Comparison of ENCODE assay signal across 10 cellular contexts in the genomic region with DNA sequence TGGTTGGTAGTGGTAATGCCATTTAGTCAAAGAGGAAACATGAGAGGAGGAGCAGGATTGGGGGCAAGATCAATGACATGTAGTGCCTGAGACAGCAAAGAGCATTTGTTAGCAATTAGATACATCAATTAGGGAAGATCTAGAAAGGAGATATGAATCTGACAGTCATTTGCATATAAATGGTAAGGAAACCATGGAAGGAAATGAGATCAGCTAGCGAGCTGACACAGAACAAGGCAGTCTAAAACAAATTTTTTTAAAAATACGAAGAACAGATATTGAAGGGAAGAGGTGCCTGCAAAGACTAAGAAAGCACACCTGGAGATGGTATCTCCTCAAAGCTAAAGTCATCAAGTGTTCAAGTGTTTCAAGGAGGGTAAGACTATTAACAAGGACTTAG. TPM values are rescaled to one million over a fixed set of nuclear protein-coding genes. Genes with fewer than 3 reads are reported as not detected.
DNase-seq lines count a peak whose midpoint lies in the region; ATAC-seq and TF ChIP-seq lines count a peak whose summit lies in the region.
"Had no signal": no experiment of that assay in that cellular context is flagged by ENCODE, and none has a peak within 500 bp of the region (broad histone marks: within the 10 kb centered on the region; RNA-seq: fewer than 3 reads in every experiment).

No MANE protein-coding gene starts in this region.

- TF ChIP-seq EP300 in sigmoid colon (IDR thresholded peaks at IDR 0.05) (no peak), ovary (IDR thresholded peaks at IDR 0.05) (no peak)

- TF ChIP-seq POLR2A in sigmoid colon (IDR thresholded peaks at IDR 0.05) (no peak), ovary (IDR thresholded peaks at IDR 0.05) (no peak)

- whole genome bisulfite sequencing in sigmoid colon, 2 donors, result 55 to 87% methylated on average over 2 of the region's 2 CpGs
- WGBS in ovary, 3 donors, result 90 to 95% (median 93%) methylated on average over 2 of the region's 2 CpGs

- DNase-seq in CD4-positive, alpha-beta memory T cell, result peak; percentile 37 to 51 (median 45)
- peak; percentile 67 for DNase-seq in Jurkat, Clone E6-1 (ENCODE audit: low read depth, low spot score)
- no peak for DNase-seq in activated naive CD8-positive, alpha-beta T cell treated with anti-CD3 and anti-CD28 coated beads, Interleukin-2, amount 50 U/mL, for 24 hours
- DNase-seq in naive thymus-derived CD8-positive, alpha-beta T cell, result peak in 1 of 10 donors; percentile 8
- DNase-seq in DMS 273 treated with DMSO at 0.1 percent for 48 hours (lab: John Stamatoyannopoulos, UW) (no peak), NCI-H2081 treated with DMSO at 0.1 percent for 48 hours (lab: John Stamatoyannopoulos, UW) (no peak), sigmoid colon (no peak), ovary (no peak)
- DNase-seq: activated CD4-positive, alpha-beta T cell treated with anti-CD3 and anti-CD28 coated beads for 1 hour; NCI-H2227 treated with DMSO at 0.1 percent for 48 hours had no signal

- no peak for ATAC-seq in activated naive CD8-positive, alpha-beta T cell treated with anti-CD3 and anti-CD28 coated beads, Interleukin-2, amount 50 U/mL, for 24 hours
- ATAC-seq in naive thymus-derived CD8-positive, alpha-beta T cell, result no peak

- H3K4me3 ChIP-seq in CD4-positive, alpha-beta memory T cell (ENCODE audit: low read length in 2 of 2), result peak overlapping the region in 1 of 2 donors; percentile 24
- no peak overlapping the region for H3K4me3 ChIP-seq in Jurkat, Clone E6-1 (ENCODE audit: low read length)
- peak overlapping the region in 1 of 4 donors; percentile 24 for H3K4me3 ChIP-seq in sigmoid colon
- H3K4me3 ChIP-seq in ovary, result no peak overlapping the region

- peaks cover 26 to 38% (median 34%) of the 10 kb centered on the region in 4 donors for H3K4me1 Mint-ChIP-seq in CD4-positive, alpha-beta memory T cell
- H3K4me1 Mint-ChIP-seq in activated naive CD8-positive, alpha-beta T cell treated with anti-CD3 and anti-CD28 coated beads, Interleukin-2, amount 50 U/mL, for 24 hours, result peaks cover 44% of the 10 kb centered on the region
- H3K4me1 Mint-ChIP-seq in naive thymus-derived CD8-positive, alpha-beta T cell, result peaks cover 13 to 35% (median 23%) of the 10 kb centered on the region in 4 donors

- no peaks in the 10 kb centered on the region for H3K9me3 Mint-ChIP-seq in CD4-positive, alpha-beta memory T cell
- no peaks in the 10 kb centered on the region for H3K9me3 Mint-ChIP-seq in activated naive CD8-positive, alpha-beta T cell treated with anti-CD3 and anti-CD28 coated beads, Interleukin-2, amount 50 U/mL, for 24 hours
- H3K9me3 Mint-ChIP-seq in naive thymus-derived CD8-positive, alpha-beta T cell, result peaks cover 0 to 8% (median 3%) of the 10 kb centered on the region in 9 donors

- CTCF ChIA-PET in CD4-positive, alpha-beta memory T cell (lab: Charles Lee; ENCODE audit: partially characterized antibody), result interaction anchor here (0.9 to 6.6 kb wide), 6 partner anchors 15 to 65 kb away, joined by 3 to 54 read pairs (median 4); no protein-coding TSS in a partner anchor

- H3K27me3 ChIP-seq in CD4-positive, alpha-beta memory T cell (ENCODE audit: insufficient read depth, low read length), result no peaks in the 10 kb centered on the region
- no peaks in the 10 kb centered on the region for H3K27me3 ChIP-seq in sigmoid colon
- no peaks in the 10 kb centered on the region for H3K27me3 ChIP-seq in ovary

- intact Hi-C loops in CD4-positive, alpha-beta memory T cell (cut with micrococcal nuclease), result no loop called here
- intact Hi-C loops in sigmoid colon (cut with DNase I), result no loop called here
- intact Hi-C loops in ovary (cut with DNase I), result no loop called here

- POLR2A ChIA-PET in CD4-positive, alpha-beta memory T cell (lab: Charles Lee; ENCODE audit: partially characterized antibody), result interaction anchor here (1.4 to 6.6 kb wide), 2 partner anchors 44 to 111 kb away, joined by 4 to 74 read pairs; a partner anchor contains a TSS
- POLR2A ChIA-PET in naive thymus-derived CD8-positive, alpha-beta T cell (lab: Charles Lee), result interaction anchor here (1.4 kb wide), 1 partner anchor 44 kb away, joined by 4 read pairs; a partner anchor contains a TSS

- no peaks in the 10 kb centered on the region for H3K27me3 Mint-ChIP-seq in CD4-positive, alpha-beta memory T cell
- H3K27me3 Mint-ChIP-seq in activated naive CD8-positive, alpha-beta T cell treated with anti-CD3 and anti-CD28 coated beads, Interleukin-2, amount 50 U/mL, for 24 hours, result no peaks in the 10 kb centered on the region
- H3K27me3 Mint-ChIP-seq in naive thymus-derived CD8-positive, alpha-beta T cell, result no peaks in the 10 kb centered on the region

- peaks cover 44 to 57% of the 10 kb centered on the region in 2 donors for H3K36me3 Mint-ChIP-seq in CD4-positive, alpha-beta memory T cell
- peaks cover 77% of the 10 kb centered on the region for H3K36me3 Mint-ChIP-seq in activated naive CD8-positive, alpha-beta T cell treated with anti-CD3 and anti-CD28 coated beads, Interleukin-2, amount 50 U/mL, for 24 hours (ENCODE audit: low read depth)
- peaks cover 6 to 50% (median 46%) of the 10 kb centered on the region in 3 donors for H3K36me3 Mint-ChIP-seq in naive thymus-derived CD8-positive, alpha-beta T cell

- H3K9me3 ChIP-seq in CD4-positive, alpha-beta memory T cell (ENCODE audit: control insufficient read depth in 1 of 2, low read length in 2 of 2), result no peaks in the 10 kb centered on the region
- H3K9me3 ChIP-seq in sigmoid colon (no peaks in the 10 kb centered on the region), ovary (no peaks in the 10 kb centered on the region)

- TF ChIP-seq CTCF in sigmoid colon (IDR thresholded peaks at IDR 0.05) (no peak), ovary (IDR thresholded peaks at IDR 0.05) (no peak)

- H3K4me3 Mint-ChIP-seq in CD4-positive, alpha-beta memory T cell, result peak overlapping the region; percentile 25 to 89 (median 63)
- peak overlapping the region; percentile 64 for H3K4me3 Mint-ChIP-seq in activated naive CD8-positive, alpha-beta T cell treated with anti-CD3 and anti-CD28 coated beads, Interleukin-2, amount 50 U/mL, for 24 hours
- peak overlapping the region in 9 of 10 donors; percentile 30 to 61 (median 47) for H3K4me3 Mint-ChIP-seq in naive thymus-derived CD8-positive, alpha-beta T cell

- peaks cover 36% of the 10 kb centered on the region for H3K36me3 ChIP-seq in CD4-positive, alpha-beta memory T cell (ENCODE audit: insufficient read depth, low read length)
- peaks cover 8 to 47% (median 24%) of the 10 kb centered on the region in 4 donors for H3K36me3 ChIP-seq in sigmoid colon
- no peaks in the 10 kb centered on the region for H3K36me3 ChIP-seq in ovary

- peaks cover 49% of the 10 kb centered on the region for H3K4me1 ChIP-seq in CD4-positive, alpha-beta memory T cell (ENCODE audit: insufficient read depth, low read length)
- H3K4me1 ChIP-seq in sigmoid colon, result peaks cover 0 to 47% (median 43%) of the 10 kb centered on the region in 4 donors
- peaks cover 5% of the 10 kb centered on the region for H3K4me1 ChIP-seq in ovary (ENCODE audit: insufficient read depth)

- peak overlapping the region; percentile 42 for H3K27ac ChIP-seq in CD4-positive, alpha-beta memory T cell (ENCODE audit: low read depth, low read length)
- H3K27ac ChIP-seq in sigmoid colon (no peak overlapping the region), ovary (no peak overlapping the region)

- H3K27ac Mint-ChIP-seq in CD4-positive, alpha-beta memory T cell, result peak overlapping the region; percentile 54 to 94 (median 62)
- peak overlapping the region; percentile 41 for H3K27ac Mint-ChIP-seq in activated naive CD8-positive, alpha-beta T cell treated with anti-CD3 and anti-CD28 coated beads, Interleukin-2, amount 50 U/mL, for 24 hours
- H3K27ac Mint-ChIP-seq in naive thymus-derived CD8-positive, alpha-beta T cell, result peak overlapping the region; percentile 8 to 79 (median 44)

RNA-seq across cellular contexts. Expression of a gene that starts 4.6 kb away (rescaled TPM):
- total RNA-seq in CD4-positive, alpha-beta memory T cell, result 10 to 100 TPM; 46.3 to 47.0 TPM
- 10 to 100 TPM in 1 of 2 donors, 1 to 10 TPM in 1; 9.1 to 10.0 TPM for polyA plus RNA-seq in CD4-positive, alpha-beta memory T cell
- 14.6 TPM for polyA plus RNA-seq in Jurkat, Clone E6-1 (2012; ENCODE audit: insufficient read depth, insufficient read length)
- 10 to 100 TPM; 43.3 to 43.5 TPM for total RNA-seq in naive thymus-derived CD8-positive, alpha-beta T cell
- 1 to 10 TPM; 5.1 to 6.1 (median 5.2) TPM for polyA plus RNA-seq in naive thymus-derived CD8-positive, alpha-beta T cell
- total RNA-seq in sigmoid colon, result 10 to 100 TPM; 11.8 to 18.9 (median 14.0) TPM
- polyA plus RNA-seq in sigmoid colon, result 1 to 10 TPM; 1.2 to 6.0 (median 5.2) TPM
- 10 to 100 TPM; 25.0 to 40.0 (median 33.1) TPM for total RNA-seq in ovary
- 10 to 100 TPM; 10.2 to 15.9 TPM for polyA plus RNA-seq in ovary

RNA-seq across cellular contexts. Expression of a gene that starts 5.0 kb away (rescaled TPM):
- total RNA-seq in CD4-positive, alpha-beta memory T cell, result 10 to 100 TPM; 30.3 to 33.8 TPM
- 10 to 100 TPM; 15.6 to 18.9 TPM for polyA plus RNA-seq in CD4-positive, alpha-beta memory T cell
- 118 TPM for polyA plus RNA-seq in Jurkat, Clone E6-1 (2012; ENCODE audit: insufficient read depth, insufficient read length)
- total RNA-seq in naive thymus-derived CD8-positive, alpha-beta T cell, result 10 to 100 TPM; 34.6 to 36.1 TPM
- 10 to 100 TPM; 17.1 to 24.4 (median 24.0) TPM for polyA plus RNA-seq in naive thymus-derived CD8-positive, alpha-beta T cell
- total RNA-seq in sigmoid colon (10 to 100 TPM; 27.2 to 60.3 (median 36.5) TPM), ovary (10 to 100 TPM; 16.8 to 31.0 (median 21.4) TPM)
- polyA plus RNA-seq in sigmoid colon (10 to 100 TPM in 2 of 3 donors, 1 to 10 TPM in 1; 9.0 to 20.8 (median 14.3) TPM), ovary (10 to 100 TPM; 14.1 to 44.3 TPM)

RNA-seq across cellular contexts. Expression of a gene that starts 43.5 kb away (rescaled TPM):
- total RNA-seq in CD4-positive, alpha-beta memory T cell, result 100 to 1,000 TPM; 151 to 155 TPM
- 10 to 100 TPM in 1 of 2 donors, 1 to 10 TPM in 1; 9.6 to 43.9 TPM for polyA plus RNA-seq in CD4-positive, alpha-beta memory T cell
- polyA plus RNA-seq in Jurkat, Clone E6-1 (2012; ENCODE audit: insufficient read depth, insufficient read length), result 2.6 TPM
- 10 to 100 TPM; 84.5 to 92.3 TPM for total RNA-seq in naive thymus-derived CD8-positive, alpha-beta T cell
- 10 to 100 TPM; 16.0 to 20.3 (median 17.9) TPM for polyA plus RNA-seq in naive thymus-derived CD8-positive, alpha-beta T cell
- total RNA-seq in sigmoid colon (10 to 100 TPM in 3 of 4 donors, 1 to 10 TPM in 1; 8.6 to 26.3 (median 16.9) TPM), ovary (10 to 100 TPM; 10.7 to 42.4 (median 27.4) TPM)
- polyA plus RNA-seq in sigmoid colon (10 to 100 TPM; 12.6 to 36.4 (median 26.1) TPM), ovary (10 to 100 TPM; 11.4 to 24.6 TPM)

Comparison
In these comparisons a context has a peak if more than half of its experiments do, and no peak if none do; other contexts are left out.
1. DNase-seq: peak in CD4-positive, alpha-beta memory T cell (5 of 5) and Jurkat, Clone E6-1 (single experiment); none in activated naive CD8-positive, alpha-beta T cell treated with anti-CD3 and anti-CD28 coated beads, Interleukin-2, amount 50 U/mL, for 24 hours (single experiment), DMS 273 treated with DMSO at 0.1 percent for 48 hours (single experiment), NCI-H2081 treated with DMSO at 0.1 percent for 48 hours (single experiment), sigmoid colon (single experiment) and ovary (0 of 5).
2. Peak in every context shown above with its lines, with median percentiles within 50 percentile points of each other: H3K27ac Mint-ChIP-seq and H3K4me3 Mint-ChIP-seq.